8 cellular contexts compared by ENCODE assay signal in genomic region chr7:25028370-25028971, GRCh38. TPM values are rescaled to one million over a fixed set of nuclear protein-coding genes. Genes with fewer than 3 reads are reported as not detected.
A peak's percentile ranks its signal among the peaks of the same experiment; 100 is the strongest.
DNase-seq lines count a peak whose midpoint lies in the region; ATAC-seq and TF ChIP-seq lines count a peak whose summit lies in the region.

No MANE protein-coding gene starts in this region.

- H3K9me3 ChIP-seq in RWPE2 (ENCODE audit: severe bottlenecking) (no peaks in the 10 kb centered on the region), gastroesophageal sphincter (no peaks in the 10 kb centered on the region)

- no peak for TF ChIP-seq POLR2A in gastroesophageal sphincter (IDR thresholded peaks at IDR 0.05)

- H3K4me1 ChIP-seq in RWPE2 (ENCODE audit: insufficient read depth, poor library complexity, severe bottlenecking) (peaks cover 33% of the 10 kb centered on the region), gastroesophageal sphincter (no peaks in the 10 kb centered on the region)

- WGBS in gastroesophageal sphincter (ENCODE audit: low coverage in 1 of 2), 2 donors, result 26 to 33% methylated on average over 8 of the region's 8 CpGs

- ATAC-seq in RWPE2 (ENCODE audit: low read depth) (peak; percentile 79), HG02588 (IDR thresholded peaks at IDR 0.05; ENCODE audit: unreplicated experiment) (no peak), gastroesophageal sphincter (no peak), GM18867 (IDR thresholded peaks at IDR 0.05; ENCODE audit: unreplicated experiment) (no peak), GM21576 (IDR thresholded peaks at IDR 0.05; ENCODE audit: unreplicated experiment) (no peak)

- H3K27ac ChIP-seq in RWPE2 (ENCODE audit: poor library complexity, severe bottlenecking), result peak overlapping the region; percentile 88
- H3K27ac ChIP-seq in gastroesophageal sphincter, result no peak overlapping the region

- no peak for TF ChIP-seq CTCF in HFF-Myc (IDR thresholded peaks at IDR 0.05; ENCODE audit: low read depth, low read length, missing control alignments)
- no peak for TF ChIP-seq CTCF in RWPE2 (IDR thresholded peaks at IDR 0.05; ENCODE audit: poor library complexity, severe bottlenecking)
- TF ChIP-seq CTCF in cardiac fibroblast (IDR thresholded peaks at IDR 0.05; ENCODE audit: low read depth, low read length), result no peak
- TF ChIP-seq CTCF in gastroesophageal sphincter (IDR thresholded peaks at IDR 0.05), result no peak

- no peak for TF ChIP-seq EP300 in gastroesophageal sphincter (IDR thresholded peaks at IDR 0.05)

- H3K36me3 ChIP-seq in RWPE2 (ENCODE audit: low read depth) (no peaks in the 10 kb centered on the region), gastroesophageal sphincter (no peaks in the 10 kb centered on the region)

- H3K4me3 ChIP-seq in HFF-Myc (replicated peaks; ENCODE audit: low read depth, low read length) (no peak overlapping the region), RWPE2 (ENCODE audit: severe bottlenecking) (no peak overlapping the region), cardiac fibroblast (replicated peaks in 1 of 2; ENCODE audit: low read depth in 2 of 2, low read length in 2 of 2) (no peak overlapping the region), skeletal muscle cell (ENCODE audit: low read depth, low read length) (no peak overlapping the region), gastroesophageal sphincter (no peak overlapping the region)

- DNase-seq in HFF-Myc (ENCODE audit: extremely low read depth, low read depth), result peak; percentile 79
- peak; percentile 59 for DNase-seq in RWPE2 (ENCODE audit: low spot score)
- DNase-seq in cardiac fibroblast (ENCODE audit: low read depth in 2 of 2), result peak; percentile 84 to 90
- peak; percentile 55 for DNase-seq in skeletal muscle cell (ENCODE audit: low read depth)

- H3K27me3 ChIP-seq in RWPE2 (ENCODE audit: insufficient read depth, poor library complexity, severe bottlenecking) (no peaks in the 10 kb centered on the region), gastroesophageal sphincter (no peaks in the 10 kb centered on the region)

RNA-seq across cellular contexts. Expression of gene OSBPL3, which starts 48.5 kb away (rescaled TPM):
- 10 to 100 TPM in 1 of 4 donors, 1 to 10 TPM in 3; 3.2 to 11.4 (median 6.4) TPM for total RNA-seq in gastroesophageal sphincter
